Comparison of ENCODE assay signal across 1 cellular context in genomic region chr6:11534561-11534960, GRCh38.
TF ChIP-seq lines count a peak whose summit lies in the region.

No MANE protein-coding gene starts in this region.

TF ChIP-seq in HepG2, 621 proteins besides CTCF, POLR2A, EP300 and RAD21 (continued from another document):
- TF ChIP-seq ZMYM4 (CRISPR knock-in tag; IDR thresholded peaks at IDR 0.05) (peak; percentile 59; the same call in 1 of the 2 replicates), HOXA7 (CRISPR knock-in tag; IDR thresholded peaks at IDR 0.05) (no peak), ZNF496 (CRISPR knock-in tag; IDR thresholded peaks at IDR 0.05; ENCODE audit: insufficient replicate concordance) (no peak), FOXK1 (CRISPR knock-in tag; IDR thresholded peaks at IDR 0.05; ENCODE audit: borderline replicate concordance, low read depth) (peak; percentile 54; the same call in 1 of the 2 replicates), ZGPAT (CRISPR knock-in tag; IDR thresholded peaks at IDR 0.05) (0 out of 2 replicates have a peak, but pooled peaks have one; percentile 40), SIN3B (IDR thresholded peaks at IDR 0.05; ENCODE audit: low read length) (no peak), NFIB (CRISPR knock-in tag; IDR thresholded peaks at IDR 0.05; ENCODE audit: borderline replicate concordance) (no peak), ZFP62 (CRISPR knock-in tag; IDR thresholded peaks at IDR 0.05) (no peak), DPF2 (CRISPR knock-in tag; IDR thresholded peaks at IDR 0.05; ENCODE audit: borderline replicate concordance, low read depth) (peak; percentile 36; the same call in 1 of the 2 replicates), POGZ (CRISPR knock-in tag; IDR thresholded peaks at IDR 0.05) (peak; percentile 74), ZNF256 (CRISPR knock-in tag; conservative IDR thresholded peaks at IDR 0.05) (no peak), BATF2 (CRISPR knock-in tag; IDR thresholded peaks at IDR 0.05) (no peak), ZNF572 (CRISPR knock-in tag; IDR thresholded peaks at IDR 0.05) (no peak), PPARG (CRISPR knock-in tag; conservative IDR thresholded peaks at IDR 0.05) (no peak), FOXA3 (CRISPR knock-in tag; IDR thresholded peaks at IDR 0.05) (peak; percentile 23; the same call in 1 of the 2 replicates), ZBTB34 (CRISPR knock-in tag; IDR thresholded peaks at IDR 0.05) (no peak), ZNF850 (CRISPR knock-in tag; conservative IDR thresholded peaks at IDR 0.05) (no peak), MIER2 (CRISPR knock-in tag; IDR thresholded peaks at IDR 0.05) (peak; percentile 46; the same call in 1 of the 2 replicates), ARID5B (CRISPR knock-in tag; IDR thresholded peaks at IDR 0.05) (peak; percentile 70), ZNF234 (CRISPR knock-in tag; conservative IDR thresholded peaks at IDR 0.05) (no peak), PHF20 (CRISPR knock-in tag; IDR thresholded peaks at IDR 0.05) (no peak), FOXA1 (IDR thresholded peaks at IDR 0.05) (no peak), FOXA1 (CRISPR knock-in tag; IDR thresholded peaks at IDR 0.05) (peak; percentile 3; the same call in 1 of the 2 replicates), TRIM24 (CRISPR knock-in tag; IDR thresholded peaks at IDR 0.05) (no peak), JUN (CRISPR knock-in tag; IDR thresholded peaks at IDR 0.05) (0 out of 2 replicates have a peak, but pooled peaks have one; percentile 24), GABPB1 (CRISPR knock-in tag; IDR thresholded peaks at IDR 0.05) (0 out of 2 replicates have a peak, but pooled peaks have one; percentile 9), RBAK (CRISPR knock-in tag; IDR thresholded peaks at IDR 0.05) (no peak), HNRNPH1 (optimal IDR thresholded peaks at IDR 0.05; ENCODE audit: low read depth, low read length) (no peak), NCOA1 (CRISPR knock-in tag; IDR thresholded peaks at IDR 0.05) (no peak), DNMT3B (CRISPR knock-in tag; conservative IDR thresholded peaks at IDR 0.05) (no peak)
- TF ChIP-seq, protein P1, sequence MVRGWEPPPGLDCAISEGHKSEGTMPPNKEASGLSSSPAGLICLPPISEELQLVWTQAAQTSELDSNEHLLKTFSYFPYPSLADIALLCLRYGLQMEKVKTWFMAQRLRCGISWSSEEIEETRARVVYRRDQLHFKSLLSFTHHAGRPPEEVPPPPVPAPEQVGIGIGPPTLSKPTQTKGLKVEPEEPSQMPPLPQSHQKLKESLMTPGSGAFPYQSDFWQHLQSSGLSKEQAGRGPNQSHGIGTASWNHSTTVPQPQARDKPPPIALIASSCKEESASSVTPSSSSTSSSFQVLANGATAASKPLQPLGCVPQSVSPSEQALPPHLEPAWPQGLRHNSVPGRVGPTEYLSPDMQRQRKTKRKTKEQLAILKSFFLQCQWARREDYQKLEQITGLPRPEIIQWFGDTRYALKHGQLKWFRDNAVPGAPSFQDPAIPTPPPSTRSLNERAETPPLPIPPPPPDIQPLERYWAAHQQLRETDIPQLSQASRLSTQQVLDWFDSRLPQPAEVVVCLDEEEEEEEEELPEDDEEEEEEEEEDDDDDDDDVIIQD (CRISPR knock-in tag; IDR thresholded peaks at IDR 0.05; ENCODE audit: low read depth): peak; percentile 64; the same call in 1 of the 2 replicates
- TF ChIP-seq, protein P2, sequence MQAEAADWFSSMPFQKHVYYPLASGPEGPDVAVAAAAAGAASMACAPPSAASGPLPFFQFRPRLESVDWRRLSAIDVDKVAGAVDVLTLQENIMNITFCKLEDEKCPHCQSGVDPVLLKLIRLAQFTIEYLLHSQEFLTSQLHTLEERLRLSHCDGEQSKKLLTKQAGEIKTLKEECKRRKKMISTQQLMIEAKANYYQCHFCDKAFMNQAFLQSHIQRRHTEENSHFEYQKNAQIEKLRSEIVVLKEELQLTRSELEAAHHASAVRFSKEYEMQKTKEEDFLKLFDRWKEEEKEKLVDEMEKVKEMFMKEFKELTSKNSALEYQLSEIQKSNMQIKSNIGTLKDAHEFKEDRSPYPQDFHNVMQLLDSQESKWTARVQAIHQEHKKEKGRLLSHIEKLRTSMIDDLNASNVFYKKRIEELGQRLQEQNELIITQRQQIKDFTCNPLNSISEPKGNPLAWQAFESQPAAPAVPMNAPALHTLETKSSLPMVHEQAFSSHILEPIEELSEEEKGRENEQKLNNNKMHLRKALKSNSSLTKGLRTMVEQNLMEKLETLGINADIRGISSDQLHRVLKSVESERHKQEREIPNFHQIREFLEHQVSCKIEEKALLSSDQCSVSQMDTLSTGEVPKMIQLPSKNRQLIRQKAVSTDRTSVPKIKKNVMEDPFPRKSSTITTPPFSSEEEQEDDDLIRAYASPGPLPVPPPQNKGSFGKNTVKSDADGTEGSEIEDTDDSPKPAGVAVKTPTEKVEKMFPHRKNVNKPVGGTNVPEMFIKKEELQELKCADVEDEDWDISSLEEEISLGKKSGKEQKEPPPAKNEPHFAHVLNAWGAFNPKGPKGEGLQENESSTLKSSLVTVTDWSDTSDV (CRISPR knock-in tag; IDR thresholded peaks at IDR 0.05): no peak
- TF ChIP-seq, protein P3, sequence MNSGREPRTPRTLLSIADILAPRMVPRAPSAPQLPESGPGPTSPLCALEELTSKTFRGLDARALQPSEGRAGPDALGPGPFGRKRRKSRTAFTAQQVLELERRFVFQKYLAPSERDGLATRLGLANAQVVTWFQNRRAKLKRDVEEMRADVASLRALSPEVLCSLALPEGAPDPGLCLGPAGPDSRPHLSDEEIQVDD (CRISPR knock-in tag; IDR thresholded peaks at IDR 0.05; ENCODE audit: borderline replicate concordance): no peak
